Comparison of ENCODE assay signal across 21 cellular contexts in genomic region chr14:22892488-22892887, GRCh38. TPM values are rescaled to one million over a fixed set of nuclear protein-coding genes. Genes with fewer than 3 reads are reported as not detected.
"Had no signal": no experiment of that assay in that cellular context is flagged by ENCODE, and none has a peak within 500 bp of the region (broad histone marks: within the 10 kb centered on the region; RNA-seq: fewer than 3 reads in every experiment).

No MANE protein-coding gene starts in this region.

- H3K36me3 ChIP-seq: cardiac muscle cell, prostate gland, stomach, vagina had no signal

- H3K27ac Mint-ChIP-seq: activated naive CD8-positive, alpha-beta T cell; activated T-cell treated with anti-CD3 and anti-CD28 coated beads, Interleukin-2, amount 50 U/mL, for 72 hours had no signal

- H3K4me3 Mint-ChIP-seq: activated naive CD8-positive, alpha-beta T cell; activated T-cell treated with anti-CD3 and anti-CD28 coated beads, Interleukin-2, amount 50 U/mL, for 72 hours; effector memory CD8-positive, alpha-beta T cell had no signal

- H3K4me1 ChIP-seq: prostate gland had no signal

- H3K36me3 Mint-ChIP-seq: activated naive CD8-positive, alpha-beta T cell had no signal

- H3K27me3 ChIP-seq: cardiac muscle cell, stomach, vagina had no signal

- H3K4me3 ChIP-seq: cardiac muscle cell, left lung, prostate gland, skin epidermis, stomach, vagina had no signal

- H3K27ac ChIP-seq: cardiac muscle cell, left lung, prostate gland, skin epidermis, stomach, vagina had no signal

- ATAC-seq: activated T-cell treated with anti-CD3 and anti-CD28 coated beads, Interleukin-2, amount 50 U/mL, for 72 hours; effector memory CD8-positive, alpha-beta T cell; left lung; right cardiac atrium had no signal

- DNase-seq: activated CD4-positive, alpha-beta T cell treated with anti-CD3 and anti-CD28 coated beads, Interleukin-2, amount 50 U/mL, for 1 hour; activated CD4-positive, CD25-positive, alpha-beta regulatory T cell treated with anti-CD3 and anti-CD28 coated beads, Interleukin-2, amount 50 U/mL, for 72 hours; activated CD8-positive, alpha-beta memory T cell treated with anti-CD3 and anti-CD28 coated beads for 24 hours; activated CD8-positive, alpha-beta memory T cell treated with anti-CD3 and anti-CD28 coated beads, Interleukin-2, amount 50 U/mL, for 48 hours; activated gamma-delta T cell; activated T-cell treated with anti-CD3 and anti-CD28 coated beads, Interleukin-2, amount 50 U/mL, for 72 hours; effector memory CD8-positive, alpha-beta T cell; foreskin melanocyte; head of caudate nucleus; left lung; right cardiac atrium; stomach; T-helper 1 cell; T1000; trophoblast cell had no signal

- H3K9me3 ChIP-seq: left lung, prostate gland, stomach, vagina had no signal

- H3K9me3 Mint-ChIP-seq: activated T-cell treated with anti-CD3 and anti-CD28 coated beads, Interleukin-2, amount 50 U/mL, for 72 hours; effector memory CD8-positive, alpha-beta T cell had no signal

RNA-seq across cellular contexts. Expression of gene REM2, which starts 9.5 kb away (rescaled TPM):
- total RNA-seq: dermis microvascular lymphatic vessel endothelial cell had no signal
